Comparison of ENCODE assay signal across 1 cellular context in genomic region chr11:65817815-65818680, GRCh38.
A peak's percentile ranks its signal among the peaks of the same experiment; 100 is the strongest.
TF ChIP-seq lines count a peak whose summit lies in the region.

No MANE protein-coding gene starts in this region.

TF ChIP-seq in K562, 482 proteins besides CTCF, POLR2A, EP300 and RAD21 (continued from another document and continues in another):
- TF ChIP-seq CHD7 (IDR thresholded peaks at IDR 0.05; ENCODE audit: low read depth, low read length) (no peak), POLR2AphosphoS5 (IDR thresholded peaks at IDR 0.05; ENCODE audit: control insufficient read depth, insufficient read depth, low read depth, low read length) (no peak), NFATC3 (IDR thresholded peaks at IDR 0.05) (no peak), ZBED1 (IDR thresholded peaks at IDR 0.05) (no peak), FIP1L1 (IDR thresholded peaks at IDR 0.05; ENCODE audit: low read depth, low read length, poor library complexity, severe bottlenecking) (peak; percentile 60), TAF15 (IDR thresholded peaks at IDR 0.05; ENCODE audit: low read depth, low read length) (no peak), PCBP2 (IDR thresholded peaks at IDR 0.05; ENCODE audit: low read depth, low read length, poor library complexity, severe bottlenecking) (no peak), FOXP1 (CRISPR knock-in tag; IDR thresholded peaks at IDR 0.05) (no peak), NCOR1 (IDR thresholded peaks at IDR 0.05) (no peak), PRDM10 (IDR thresholded peaks at IDR 0.05; ENCODE audit: partially characterized antibody) (no peak), FOS (IDR thresholded peaks at IDR 0.05; ENCODE audit: extremely low read depth, insufficient read length) (no peak), CTCFL (IDR thresholded peaks at IDR 0.05; ENCODE audit: borderline replicate concordance, insufficient read depth, low read depth, low read length, poor library complexity, severe bottlenecking) (peak; percentile 86), CSDE1 (IDR thresholded peaks at IDR 0.05) (no peak), LARP7 (IDR thresholded peaks at IDR 0.05) (no peak), MAFF (IDR thresholded peaks at IDR 0.05; ENCODE audit: low read length) (no peak), E2F4 (CRISPR knock-in tag; IDR thresholded peaks at IDR 0.05; ENCODE audit: low read depth) (no peak), GATAD2B (IDR thresholded peaks at IDR 0.05; ENCODE audit: borderline replicate concordance) (peak; percentile 95; the same call in 1 of the 2 replicates), CHD2 (IDR thresholded peaks at IDR 0.05; ENCODE audit: low read depth, low read length) (no peak), ZFP1 (CRISPR knock-in tag; IDR thresholded peaks at IDR 0.05) (no peak), ETV1 (tag; conservative IDR thresholded peaks at IDR 0.05; ENCODE audit: low read depth) (no peak), ZFP36 (IDR thresholded peaks at IDR 0.05; ENCODE audit: low read depth, low read length, partially characterized antibody) (peak; percentile 57), ZNF253 (CRISPR knock-in tag; conservative IDR thresholded peaks at IDR 0.05) (no peak), YBX1 (IDR thresholded peaks at IDR 0.05) (no peak), ZNF239 (CRISPR knock-in tag; IDR thresholded peaks at IDR 0.05) (no peak), PRPF4 (IDR thresholded peaks at IDR 0.05; ENCODE audit: insufficient read depth, low read depth, low read length, poor library complexity, severe bottlenecking) (no peak), NBN (IDR thresholded peaks at IDR 0.05; ENCODE audit: low read depth) (no peak), ADNP (tag; IDR thresholded peaks at IDR 0.05) (peak; percentile 92)
- TF ChIP-seq, protein P1, sequence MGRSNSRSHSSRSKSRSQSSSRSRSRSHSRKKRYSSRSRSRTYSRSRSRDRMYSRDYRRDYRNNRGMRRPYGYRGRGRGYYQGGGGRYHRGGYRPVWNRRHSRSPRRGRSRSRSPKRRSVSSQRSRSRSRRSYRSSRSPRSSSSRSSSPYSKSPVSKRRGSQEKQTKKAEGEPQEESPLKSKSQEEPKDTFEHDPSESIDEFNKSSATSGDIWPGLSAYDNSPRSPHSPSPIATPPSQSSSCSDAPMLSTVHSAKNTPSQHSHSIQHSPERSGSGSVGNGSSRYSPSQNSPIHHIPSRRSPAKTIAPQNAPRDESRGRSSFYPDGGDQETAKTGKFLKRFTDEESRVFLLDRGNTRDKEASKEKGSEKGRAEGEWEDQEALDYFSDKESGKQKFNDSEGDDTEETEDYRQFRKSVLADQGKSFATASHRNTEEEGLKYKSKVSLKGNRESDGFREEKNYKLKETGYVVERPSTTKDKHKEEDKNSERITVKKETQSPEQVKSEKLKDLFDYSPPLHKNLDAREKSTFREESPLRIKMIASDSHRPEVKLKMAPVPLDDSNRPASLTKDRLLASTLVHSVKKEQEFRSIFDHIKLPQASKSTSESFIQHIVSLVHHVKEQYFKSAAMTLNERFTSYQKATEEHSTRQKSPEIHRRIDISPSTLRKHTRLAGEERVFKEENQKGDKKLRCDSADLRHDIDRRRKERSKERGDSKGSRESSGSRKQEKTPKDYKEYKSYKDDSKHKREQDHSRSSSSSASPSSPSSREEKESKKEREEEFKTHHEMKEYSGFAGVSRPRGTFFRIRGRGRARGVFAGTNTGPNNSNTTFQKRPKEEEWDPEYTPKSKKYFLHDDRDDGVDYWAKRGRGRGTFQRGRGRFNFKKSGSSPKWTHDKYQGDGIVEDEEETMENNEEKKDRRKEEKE (IDR thresholded peaks at IDR 0.05; ENCODE audit: borderline replicate concordance in 1 of 2, control insufficient read depth in 1 of 2, low read depth in 2 of 2, low read length in 1 of 2), result no peak
- TF ChIP-seq, protein P2, sequence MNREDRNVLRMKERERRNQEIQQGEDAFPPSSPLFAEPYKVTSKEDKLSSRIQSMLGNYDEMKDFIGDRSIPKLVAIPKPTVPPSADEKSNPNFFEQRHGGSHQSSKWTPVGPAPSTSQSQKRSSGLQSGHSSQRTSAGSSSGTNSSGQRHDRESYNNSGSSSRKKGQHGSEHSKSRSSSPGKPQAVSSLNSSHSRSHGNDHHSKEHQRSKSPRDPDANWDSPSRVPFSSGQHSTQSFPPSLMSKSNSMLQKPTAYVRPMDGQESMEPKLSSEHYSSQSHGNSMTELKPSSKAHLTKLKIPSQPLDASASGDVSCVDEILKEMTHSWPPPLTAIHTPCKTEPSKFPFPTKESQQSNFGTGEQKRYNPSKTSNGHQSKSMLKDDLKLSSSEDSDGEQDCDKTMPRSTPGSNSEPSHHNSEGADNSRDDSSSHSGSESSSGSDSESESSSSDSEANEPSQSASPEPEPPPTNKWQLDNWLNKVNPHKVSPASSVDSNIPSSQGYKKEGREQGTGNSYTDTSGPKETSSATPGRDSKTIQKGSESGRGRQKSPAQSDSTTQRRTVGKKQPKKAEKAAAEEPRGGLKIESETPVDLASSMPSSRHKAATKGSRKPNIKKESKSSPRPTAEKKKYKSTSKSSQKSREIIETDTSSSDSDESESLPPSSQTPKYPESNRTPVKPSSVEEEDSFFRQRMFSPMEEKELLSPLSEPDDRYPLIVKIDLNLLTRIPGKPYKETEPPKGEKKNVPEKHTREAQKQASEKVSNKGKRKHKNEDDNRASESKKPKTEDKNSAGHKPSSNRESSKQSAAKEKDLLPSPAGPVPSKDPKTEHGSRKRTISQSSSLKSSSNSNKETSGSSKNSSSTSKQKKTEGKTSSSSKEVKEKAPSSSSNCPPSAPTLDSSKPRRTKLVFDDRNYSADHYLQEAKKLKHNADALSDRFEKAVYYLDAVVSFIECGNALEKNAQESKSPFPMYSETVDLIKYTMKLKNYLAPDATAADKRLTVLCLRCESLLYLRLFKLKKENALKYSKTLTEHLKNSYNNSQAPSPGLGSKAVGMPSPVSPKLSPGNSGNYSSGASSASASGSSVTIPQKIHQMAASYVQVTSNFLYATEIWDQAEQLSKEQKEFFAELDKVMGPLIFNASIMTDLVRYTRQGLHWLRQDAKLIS (CRISPR knock-in tag; IDR thresholded peaks at IDR 0.05), result peak; percentile 94
